ENCODE assay signal across 29 cellular contexts in genomic region chr18:45984546-45985235, GRCh38.
"Had no signal": no experiment of that assay in that cellular context is flagged by ENCODE, and none has a peak within 500 bp of the region (broad histone marks: within the 10 kb centered on the region; RNA-seq: fewer than 3 reads in every experiment).

No MANE protein-coding gene starts in this region.

- H3K27me3 Mint-ChIP-seq: naive B cell; progenitor cell of endocrine pancreas; stimulated activated naive CD8-positive, alpha-beta T cell treated with anti-CD3 and anti-CD28 coated beads, Interleukin-15, Interleukin-2, amounts not matched to agents 100 ng/mL and 50 ng/mL, for 24 hours had no signal

- H2AFZ ChIP-seq: neural progenitor cell had no signal

- H3K4me3 ChIP-seq: left lung, lower lobe of right lung, neural progenitor cell, ovary, skin epidermis, suprapubic skin, thoracic aorta, tibial artery, upper lobe of right lung had no signal

- H3K36me3 ChIP-seq: neural progenitor cell, ovary had no signal

- FAIRE-seq: islet of Langerhans, kidney, urothelium cell line had no signal

- H3K9me3 ChIP-seq: left lung, lower lobe of right lung, ovary, suprapubic skin, thoracic aorta, tibial artery, upper lobe of right lung had no signal

- ATAC-seq: left colon; left lung; lower lobe of right lung; natural killer cell; right cardiac atrium; sciatic nerve; stimulated activated effector memory CD8-positive, alpha-beta T cell treated with anti-CD3 and anti-CD28 coated beads, Interleukin-12 subunit alpha, Interleukin-12 subunit beta, amount 100 ng/mL, for 72 hours; upper lobe of right lung had no signal

- H3K4me1 ChIP-seq: lower lobe of right lung, neural progenitor cell, suprapubic skin, tibial artery, upper lobe of right lung had no signal

- H3K4me3 Mint-ChIP-seq: immature natural killer cell; mesothelial cell of epicardium; naive B cell; natural killer cell; nephron progenitor cell; neural progenitor cell; stimulated activated effector memory CD8-positive, alpha-beta T cell treated with anti-CD3 and anti-CD28 coated beads, Interleukin-12 subunit alpha, Interleukin-12 subunit beta, amount 100 ng/mL, for 72 hours; stimulated activated naive CD8-positive, alpha-beta T cell treated with anti-CD3 and anti-CD28 coated beads, Interleukin-15, Interleukin-2, amounts not matched to agents 100 ng/mL and 50 ng/mL, for 24 hours had no signal

- H3K9me3 Mint-ChIP-seq: immature natural killer cell; mesothelial cell of epicardium; natural killer cell; neural progenitor cell; stimulated activated effector memory CD8-positive, alpha-beta T cell treated with anti-CD3 and anti-CD28 coated beads, Interleukin-12 subunit alpha, Interleukin-12 subunit beta, amount 100 ng/mL, for 72 hours had no signal

- H3K27ac ChIP-seq: lower lobe of right lung, neural progenitor cell, ovary, skin epidermis, suprapubic skin, thoracic aorta, tibial artery, upper lobe of right lung had no signal

- DNase-seq: hypothalamus; immature natural killer cell; kidney; left colon; left lung; lower lobe of right lung; mesendoderm; naive B cell; natural killer cell; nephron progenitor cell; ovary; retina; right cardiac atrium; stimulated activated CD4-positive, alpha-beta T cell treated with anti-CD3 and anti-CD28 coated beads, Interleukin-4, amount 100 ng/mL, for 24 hours; stimulated activated naive CD4-positive, alpha-beta T cell; tibial artery; trophoblast cell; upper lobe of right lung had no signal

- H3K27ac Mint-ChIP-seq: mesothelial cell of epicardium; naive B cell; natural killer cell; nephron progenitor cell; neural progenitor cell; progenitor cell of endocrine pancreas; stimulated activated effector memory CD8-positive, alpha-beta T cell treated with anti-CD3 and anti-CD28 coated beads, Interleukin-12 subunit alpha, Interleukin-12 subunit beta, amount 100 ng/mL, for 72 hours; stimulated activated naive CD8-positive, alpha-beta T cell treated with anti-CD3 and anti-CD28 coated beads, Interleukin-15, Interleukin-2, amounts not matched to agents 100 ng/mL and 50 ng/mL, for 24 hours had no signal

- H3K9ac ChIP-seq: neural progenitor cell had no signal

- H3K4me2 ChIP-seq: neural progenitor cell had no signal

- H3K27me3 ChIP-seq: left lung, neural progenitor cell, ovary, suprapubic skin, tibial artery, upper lobe of right lung had no signal

- H3K4me1 Mint-ChIP-seq: immature natural killer cell; mesothelial cell of epicardium; naive B cell; natural killer cell; nephron progenitor cell; neural progenitor cell; stimulated activated effector memory CD8-positive, alpha-beta T cell treated with anti-CD3 and anti-CD28 coated beads, Interleukin-12 subunit alpha, Interleukin-12 subunit beta, amount 100 ng/mL, for 72 hours had no signal
